In the genomic region with DNA sequence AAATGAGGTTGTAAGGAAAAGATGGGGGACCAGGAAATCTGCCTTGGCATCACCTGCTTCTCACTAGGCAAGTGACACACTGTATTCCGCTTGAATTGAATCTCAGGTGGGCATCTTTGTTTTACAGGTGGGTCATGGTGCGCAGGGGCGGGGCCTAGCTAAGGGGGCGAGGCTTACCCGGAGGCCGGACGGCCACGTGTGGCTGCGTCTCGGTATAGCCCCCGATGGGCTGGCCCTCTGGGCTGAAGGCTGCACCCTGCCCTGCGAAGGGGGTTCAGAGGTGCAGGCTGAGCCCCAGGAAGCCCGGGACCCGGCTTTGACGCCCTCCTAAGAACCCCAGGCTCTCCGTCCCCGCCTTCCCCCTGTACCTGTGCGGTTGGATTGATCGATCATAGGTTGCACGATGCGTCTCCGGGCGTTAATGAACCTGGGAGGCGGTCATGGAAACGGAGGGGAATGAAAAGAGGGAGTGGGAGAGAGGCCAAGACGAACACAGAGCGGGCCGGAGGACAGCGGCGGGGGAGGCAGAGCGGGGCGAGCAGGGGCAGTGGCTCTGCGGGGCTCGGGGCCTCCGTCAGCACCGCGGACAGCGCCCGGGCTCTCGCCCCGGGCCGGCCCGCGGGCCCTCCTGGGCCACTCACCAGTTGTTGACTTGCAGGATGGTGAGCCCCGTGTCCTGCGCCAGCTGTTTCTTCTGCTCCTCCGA, we compare ENCODE assay signal across 1 cellular context.
TF ChIP-seq lines count a peak whose summit lies in the region.

No MANE protein-coding gene starts in this region.

TF ChIP-seq in HepG2, 621 proteins besides CTCF, POLR2A, EP300 and RAD21 (continued from another document):
- TF ChIP-seq, protein P1, sequence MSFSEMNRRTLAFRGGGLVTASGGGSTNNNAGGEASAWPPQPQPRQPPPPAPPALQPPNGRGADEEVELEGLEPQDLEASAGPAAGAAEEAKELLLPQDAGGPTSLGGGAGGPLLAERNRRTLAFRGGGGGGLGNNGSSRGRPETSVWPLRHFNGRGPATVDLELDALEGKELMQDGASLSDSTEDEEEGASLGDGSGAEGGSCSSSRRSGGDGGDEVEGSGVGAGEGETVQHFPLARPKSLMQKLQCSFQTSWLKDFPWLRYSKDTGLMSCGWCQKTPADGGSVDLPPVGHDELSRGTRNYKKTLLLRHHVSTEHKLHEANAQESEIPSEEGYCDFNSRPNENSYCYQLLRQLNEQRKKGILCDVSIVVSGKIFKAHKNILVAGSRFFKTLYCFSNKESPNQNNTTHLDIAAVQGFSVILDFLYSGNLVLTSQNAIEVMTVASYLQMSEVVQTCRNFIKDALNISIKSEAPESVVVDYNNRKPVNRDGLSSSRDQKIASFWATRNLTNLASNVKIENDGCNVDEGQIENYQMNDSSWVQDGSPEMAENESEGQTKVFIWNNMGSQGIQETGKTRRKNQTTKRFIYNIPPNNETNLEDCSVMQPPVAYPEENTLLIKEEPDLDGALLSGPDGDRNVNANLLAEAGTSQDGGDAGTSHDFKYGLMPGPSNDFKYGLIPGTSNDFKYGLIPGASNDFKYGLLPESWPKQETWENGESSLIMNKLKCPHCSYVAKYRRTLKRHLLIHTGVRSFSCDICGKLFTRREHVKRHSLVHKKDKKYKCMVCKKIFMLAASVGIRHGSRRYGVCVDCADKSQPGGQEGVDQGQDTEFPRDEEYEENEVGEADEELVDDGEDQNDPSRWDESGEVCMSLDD (CRISPR knock-in tag; IDR thresholded peaks at IDR 0.05; ENCODE audit: borderline replicate concordance), result 0 out of 2 replicates have a peak, but pooled peaks have one; percentile 34
- TF ChIP-seq TARDBP (CRISPR knock-in tag; IDR thresholded peaks at IDR 0.05) (no peak), ZNF383 (CRISPR knock-in tag; IDR thresholded peaks at IDR 0.05; ENCODE audit: borderline replicate concordance) (no peak), ZNF546 (CRISPR knock-in tag; conservative IDR thresholded peaks at IDR 0.05) (peak; percentile 56; the same call in 1 of the 2 replicates), ZNF619 (CRISPR knock-in tag; IDR thresholded peaks at IDR 0.05) (no peak), ZNF607 (CRISPR knock-in tag; IDR thresholded peaks at IDR 0.05; ENCODE audit: borderline replicate concordance) (peak; percentile 66; the same call in 1 of the 2 replicates), THAP11 (CRISPR knock-in tag; IDR thresholded peaks at IDR 0.05) (peak; percentile 32; the same call in 1 of the 2 replicates), TBX2 (CRISPR knock-in tag; IDR thresholded peaks at IDR 0.05; ENCODE audit: borderline replicate concordance) (0 out of 2 replicates have a peak, but pooled peaks have one; percentile 21), ZNF709 (CRISPR knock-in tag; IDR thresholded peaks at IDR 0.05) (0 out of 2 replicates have a peak, but pooled peaks have one; percentile 30), SMYD3 (CRISPR knock-in tag; IDR thresholded peaks at IDR 0.05) (no peak), ZNF556 (CRISPR knock-in tag; IDR thresholded peaks at IDR 0.05; ENCODE audit: borderline replicate concordance) (no peak), SP5 (CRISPR knock-in tag; IDR thresholded peaks at IDR 0.05; ENCODE audit: borderline replicate concordance, low read depth) (0 out of 2 replicates have a peak, but pooled peaks have one; percentile 16), ISL2 (CRISPR knock-in tag; IDR thresholded peaks at IDR 0.05) (0 out of 2 replicates have a peak, but pooled peaks have one; percentile 33), ZNF816 (CRISPR knock-in tag; IDR thresholded peaks at IDR 0.05; ENCODE audit: borderline replicate concordance) (peak; percentile 31; the same call in 1 of the 2 replicates), SNRNP70 (IDR thresholded peaks at IDR 0.05; ENCODE audit: low read depth, low read length) (no peak), ZIK1 (CRISPR knock-in tag; IDR thresholded peaks at IDR 0.05; ENCODE audit: borderline replicate concordance, low read depth) (0 out of 2 replicates have a peak, but pooled peaks have one; percentile 35), BRCA1 (CRISPR knock-in tag; IDR thresholded peaks at IDR 0.05) (no peak), ERF (CRISPR knock-in tag; IDR thresholded peaks at IDR 0.05) (peak; percentile 54; the same call in 1 of the 2 replicates), ARNT2 (CRISPR knock-in tag; IDR thresholded peaks at IDR 0.05; ENCODE audit: low read depth) (peak; percentile 47; the same call in 1 of the 2 replicates), CENPX (CRISPR knock-in tag; IDR thresholded peaks at IDR 0.05) (no peak), NKX3-1 (CRISPR knock-in tag; IDR thresholded peaks at IDR 0.05) (peak; percentile 77), AGO1 (IDR thresholded peaks at IDR 0.05; ENCODE audit: low read depth, low read length, poor library complexity, severe bottlenecking) (no peak), FLYWCH1 (CRISPR knock-in tag; IDR thresholded peaks at IDR 0.05) (0 out of 2 replicates have a peak, but pooled peaks have one; percentile 34), ZNF879 (CRISPR knock-in tag; IDR thresholded peaks at IDR 0.05) (no peak), ZNF263 (CRISPR knock-in tag; IDR thresholded peaks at IDR 0.05) (0 out of 2 replicates have a peak, but pooled peaks have one; percentile 39), STAT5B (CRISPR knock-in tag; IDR thresholded peaks at IDR 0.05) (no peak), NFIB (CRISPR knock-in tag; IDR thresholded peaks at IDR 0.05; ENCODE audit: borderline replicate concordance) (no peak), ZNF337 (CRISPR knock-in tag; IDR thresholded peaks at IDR 0.05; ENCODE audit: borderline replicate concordance, low read depth) (no peak), ZNF564 (CRISPR knock-in tag; IDR thresholded peaks at IDR 0.05) (no peak), MTA1 (CRISPR knock-in tag; IDR thresholded peaks at IDR 0.05; ENCODE audit: borderline replicate concordance) (no peak), LCORL (IDR thresholded peaks at IDR 0.05) (no peak), LCORL (CRISPR knock-in tag; IDR thresholded peaks at IDR 0.05) (no peak), ZKSCAN5 (CRISPR knock-in tag; IDR thresholded peaks at IDR 0.05) (no peak), MXD4 (CRISPR knock-in tag; IDR thresholded peaks at IDR 0.05) (no peak), MBNL3 (CRISPR knock-in tag; conservative IDR thresholded peaks at IDR 0.05) (no peak), HDAC1 (CRISPR knock-in tag; IDR thresholded peaks at IDR 0.05) (peak; percentile 31; the same call in 1 of the 2 replicates), ZNF3 (CRISPR knock-in tag; IDR thresholded peaks at IDR 0.05) (no peak), EEA1 (CRISPR knock-in tag; IDR thresholded peaks at IDR 0.05; ENCODE audit: borderline replicate concordance) (no peak)
- TF ChIP-seq, protein P2, sequence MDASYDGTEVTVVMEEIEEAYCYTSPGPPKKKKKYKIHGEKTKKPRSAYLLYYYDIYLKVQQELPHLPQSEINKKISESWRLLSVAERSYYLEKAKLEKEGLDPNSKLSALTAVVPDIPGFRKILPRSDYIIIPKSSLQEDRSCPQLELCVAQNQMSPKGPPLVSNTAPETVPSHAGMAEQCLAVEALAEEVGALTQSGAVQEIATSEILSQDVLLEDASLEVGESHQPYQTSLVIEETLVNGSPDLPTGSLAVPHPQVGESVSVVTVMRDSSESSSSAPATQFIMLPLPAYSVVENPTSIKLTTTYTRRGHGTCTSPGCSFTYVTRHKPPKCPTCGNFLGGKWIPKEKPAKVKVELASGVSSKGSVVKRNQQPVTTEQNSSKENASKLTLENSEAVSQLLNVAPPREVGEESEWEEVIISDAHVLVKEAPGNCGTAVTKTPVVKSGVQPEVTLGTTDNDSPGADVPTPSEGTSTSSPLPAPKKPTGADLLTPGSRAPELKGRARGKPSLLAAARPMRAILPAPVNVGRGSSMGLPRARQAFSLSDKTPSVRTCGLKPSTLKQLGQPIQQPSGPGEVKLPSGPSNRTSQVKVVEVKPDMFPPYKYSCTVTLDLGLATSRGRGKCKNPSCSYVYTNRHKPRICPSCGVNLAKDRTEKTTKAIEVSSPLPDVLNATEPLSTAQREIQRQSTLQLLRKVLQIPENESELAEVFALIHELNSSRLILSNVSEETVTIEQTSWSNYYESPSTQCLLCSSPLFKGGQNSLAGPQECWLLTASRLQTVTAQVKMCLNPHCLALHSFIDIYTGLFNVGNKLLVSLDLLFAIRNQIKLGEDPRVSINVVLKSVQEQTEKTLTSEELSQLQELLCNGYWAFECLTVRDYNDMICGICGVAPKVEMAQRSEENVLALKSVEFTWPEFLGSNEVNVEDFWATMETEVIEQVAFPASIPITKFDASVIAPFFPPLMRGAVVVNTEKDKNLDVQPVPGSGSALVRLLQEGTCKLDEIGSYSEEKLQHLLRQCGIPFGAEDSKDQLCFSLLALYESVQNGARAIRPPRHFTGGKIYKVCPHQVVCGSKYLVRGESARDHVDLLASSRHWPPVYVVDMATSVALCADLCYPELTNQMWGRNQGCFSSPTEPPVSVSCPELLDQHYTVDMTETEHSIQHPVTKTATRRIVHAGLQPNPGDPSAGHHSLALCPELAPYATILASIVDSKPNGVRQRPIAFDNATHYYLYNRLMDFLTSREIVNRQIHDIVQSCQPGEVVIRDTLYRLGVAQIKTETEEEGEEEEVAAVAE (CRISPR knock-in tag; IDR thresholded peaks at IDR 0.05; ENCODE audit: borderline replicate concordance), result no peak
- TF ChIP-seq, protein P3, sequence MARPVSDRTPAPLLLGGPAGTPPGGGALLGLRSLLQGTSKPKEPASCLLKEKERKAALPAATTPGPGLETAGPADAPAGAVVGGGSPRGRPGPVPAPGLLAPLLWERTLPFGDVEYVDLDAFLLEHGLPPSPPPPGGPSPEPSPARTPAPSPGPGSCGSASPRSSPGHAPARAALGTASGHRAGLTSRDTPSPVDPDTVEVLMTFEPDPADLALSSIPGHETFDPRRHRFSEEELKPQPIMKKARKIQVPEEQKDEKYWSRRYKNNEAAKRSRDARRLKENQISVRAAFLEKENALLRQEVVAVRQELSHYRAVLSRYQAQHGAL (CRISPR knock-in tag; IDR thresholded peaks at IDR 0.05; ENCODE audit: not compliant biosample characterization), result peak; percentile 72
- TF ChIP-seq, protein P4, sequence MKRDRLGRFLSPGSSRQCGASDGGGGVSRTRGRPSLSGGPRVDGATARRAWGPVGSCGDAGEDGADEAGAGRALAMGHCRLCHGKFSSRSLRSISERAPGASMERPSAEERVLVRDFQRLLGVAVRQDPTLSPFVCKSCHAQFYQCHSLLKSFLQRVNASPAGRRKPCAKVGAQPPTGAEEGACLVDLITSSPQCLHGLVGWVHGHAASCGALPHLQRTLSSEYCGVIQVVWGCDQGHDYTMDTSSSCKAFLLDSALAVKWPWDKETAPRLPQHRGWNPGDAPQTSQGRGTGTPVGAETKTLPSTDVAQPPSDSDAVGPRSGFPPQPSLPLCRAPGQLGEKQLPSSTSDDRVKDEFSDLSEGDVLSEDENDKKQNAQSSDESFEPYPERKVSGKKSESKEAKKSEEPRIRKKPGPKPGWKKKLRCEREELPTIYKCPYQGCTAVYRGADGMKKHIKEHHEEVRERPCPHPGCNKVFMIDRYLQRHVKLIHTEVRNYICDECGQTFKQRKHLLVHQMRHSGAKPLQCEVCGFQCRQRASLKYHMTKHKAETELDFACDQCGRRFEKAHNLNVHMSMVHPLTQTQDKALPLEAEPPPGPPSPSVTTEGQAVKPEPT (CRISPR knock-in tag; IDR thresholded peaks at IDR 0.05; ENCODE audit: low read depth), result no peak
- TF ChIP-seq, protein P5, sequence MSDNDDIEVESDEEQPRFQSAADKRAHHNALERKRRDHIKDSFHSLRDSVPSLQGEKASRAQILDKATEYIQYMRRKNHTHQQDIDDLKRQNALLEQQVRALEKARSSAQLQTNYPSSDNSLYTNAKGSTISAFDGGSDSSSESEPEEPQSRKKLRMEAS (IDR thresholded peaks at IDR 0.05), result no peak
- TF ChIP-seq, protein P6, sequence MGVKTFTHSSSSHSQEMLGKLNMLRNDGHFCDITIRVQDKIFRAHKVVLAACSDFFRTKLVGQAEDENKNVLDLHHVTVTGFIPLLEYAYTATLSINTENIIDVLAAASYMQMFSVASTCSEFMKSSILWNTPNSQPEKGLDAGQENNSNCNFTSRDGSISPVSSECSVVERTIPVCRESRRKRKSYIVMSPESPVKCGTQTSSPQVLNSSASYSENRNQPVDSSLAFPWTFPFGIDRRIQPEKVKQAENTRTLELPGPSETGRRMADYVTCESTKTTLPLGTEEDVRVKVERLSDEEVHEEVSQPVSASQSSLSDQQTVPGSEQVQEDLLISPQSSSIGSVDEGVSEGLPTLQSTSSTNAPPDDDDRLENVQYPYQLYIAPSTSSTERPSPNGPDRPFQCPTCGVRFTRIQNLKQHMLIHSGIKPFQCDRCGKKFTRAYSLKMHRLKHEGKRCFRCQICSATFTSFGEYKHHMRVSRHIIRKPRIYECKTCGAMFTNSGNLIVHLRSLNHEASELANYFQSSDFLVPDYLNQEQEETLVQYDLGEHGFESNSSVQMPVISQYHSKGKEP (CRISPR knock-in tag; IDR thresholded peaks at IDR 0.05), result no peak
- TF ChIP-seq, protein P7, sequence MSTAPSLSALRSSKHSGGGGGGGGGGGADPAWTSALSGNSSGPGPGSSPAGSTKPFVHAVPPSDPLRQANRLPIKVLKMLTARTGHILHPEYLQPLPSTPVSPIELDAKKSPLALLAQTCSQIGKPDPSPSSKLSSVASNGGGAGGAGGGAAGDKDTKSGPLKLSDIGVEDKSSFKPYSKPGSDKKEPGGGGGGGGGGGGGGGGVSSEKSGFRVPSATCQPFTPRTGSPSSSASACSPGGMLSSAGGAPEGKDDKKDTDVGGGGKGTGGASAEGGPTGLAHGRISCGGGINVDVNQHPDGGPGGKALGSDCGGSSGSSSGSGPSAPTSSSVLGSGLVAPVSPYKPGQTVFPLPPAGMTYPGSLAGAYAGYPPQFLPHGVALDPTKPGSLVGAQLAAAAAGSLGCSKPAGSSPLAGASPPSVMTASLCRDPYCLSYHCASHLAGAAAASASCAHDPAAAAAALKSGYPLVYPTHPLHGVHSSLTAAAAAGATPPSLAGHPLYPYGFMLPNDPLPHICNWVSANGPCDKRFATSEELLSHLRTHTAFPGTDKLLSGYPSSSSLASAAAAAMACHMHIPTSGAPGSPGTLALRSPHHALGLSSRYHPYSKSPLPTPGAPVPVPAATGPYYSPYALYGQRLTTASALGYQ (CRISPR knock-in tag; IDR thresholded peaks at IDR 0.05), result 0 out of 2 replicates have a peak, but pooled peaks have one; percentile 40
- TF ChIP-seq, protein P8, sequence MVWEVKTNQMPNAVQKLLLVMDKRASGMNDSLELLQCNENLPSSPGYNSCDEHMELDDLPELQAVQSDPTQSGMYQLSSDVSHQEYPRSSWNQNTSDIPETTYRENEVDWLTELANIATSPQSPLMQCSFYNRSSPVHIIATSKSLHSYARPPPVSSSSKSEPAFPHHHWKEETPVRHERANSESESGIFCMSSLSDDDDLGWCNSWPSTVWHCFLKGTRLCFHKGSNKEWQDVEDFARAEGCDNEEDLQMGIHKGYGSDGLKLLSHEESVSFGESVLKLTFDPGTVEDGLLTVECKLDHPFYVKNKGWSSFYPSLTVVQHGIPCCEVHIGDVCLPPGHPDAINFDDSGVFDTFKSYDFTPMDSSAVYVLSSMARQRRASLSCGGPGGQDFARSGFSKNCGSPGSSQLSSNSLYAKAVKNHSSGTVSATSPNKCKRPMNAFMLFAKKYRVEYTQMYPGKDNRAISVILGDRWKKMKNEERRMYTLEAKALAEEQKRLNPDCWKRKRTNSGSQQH (CRISPR knock-in tag; IDR thresholded peaks at IDR 0.05; ENCODE audit: low read depth), result 0 out of 2 replicates have a peak, but pooled peaks have one; percentile 27
